Comparison of ENCODE assay signal across 1 cellular context in the genomic region with DNA sequence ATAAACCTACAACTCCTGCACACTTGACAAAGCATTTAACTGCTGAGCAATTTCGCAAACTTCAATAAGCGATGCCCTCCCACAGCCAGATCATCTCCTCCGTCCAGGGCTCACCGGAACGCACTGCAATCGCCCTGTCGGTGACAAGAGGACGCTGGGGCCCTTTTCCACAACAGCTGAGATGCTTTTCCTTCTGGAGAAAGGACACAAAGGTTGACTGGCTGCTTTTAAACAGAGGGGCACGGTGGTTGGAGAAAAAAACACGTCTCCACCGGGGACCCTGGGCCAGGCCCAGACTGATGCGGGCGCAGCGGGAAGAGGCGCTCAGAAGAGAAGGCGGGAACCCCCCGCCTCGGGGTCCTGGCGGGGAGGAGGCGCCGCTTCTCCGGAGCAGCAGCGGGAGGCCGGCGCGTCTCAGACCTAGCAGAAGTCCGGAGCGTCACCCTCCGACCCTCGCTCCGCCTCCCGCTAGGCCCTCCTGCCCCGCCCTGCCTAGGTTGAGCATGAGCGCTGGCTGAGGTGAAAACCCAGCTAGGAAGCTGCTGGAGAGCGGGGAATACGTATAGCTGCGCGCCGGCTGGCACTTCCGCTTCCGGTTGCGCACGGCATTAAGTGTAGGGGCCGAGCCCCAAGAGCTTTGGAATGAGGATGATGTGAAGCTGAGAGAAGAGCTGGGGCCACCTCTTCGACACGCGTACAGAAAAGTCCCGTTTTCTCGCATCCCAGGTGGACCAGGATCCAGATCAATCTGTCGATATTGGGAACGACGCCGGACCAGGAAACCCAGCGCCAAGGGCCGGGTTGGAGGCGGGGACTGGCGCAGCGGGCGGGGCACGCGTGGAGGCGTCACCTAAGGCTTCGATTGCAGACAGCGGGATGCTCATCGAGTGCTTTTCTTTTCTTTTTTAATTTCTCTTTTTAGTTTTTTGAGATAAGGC.
TF ChIP-seq lines count a peak whose summit lies in the region.

A gene (minus strand): TSS at position 564 of the 938 bp plus-strand sequence. CDS start 3,788 bp downstream, outside the sequence.

TF ChIP-seq in K562, 482 proteins besides CTCF, POLR2A, EP300 and RAD21 (continued from another document):
- TF ChIP-seq, protein P1, sequence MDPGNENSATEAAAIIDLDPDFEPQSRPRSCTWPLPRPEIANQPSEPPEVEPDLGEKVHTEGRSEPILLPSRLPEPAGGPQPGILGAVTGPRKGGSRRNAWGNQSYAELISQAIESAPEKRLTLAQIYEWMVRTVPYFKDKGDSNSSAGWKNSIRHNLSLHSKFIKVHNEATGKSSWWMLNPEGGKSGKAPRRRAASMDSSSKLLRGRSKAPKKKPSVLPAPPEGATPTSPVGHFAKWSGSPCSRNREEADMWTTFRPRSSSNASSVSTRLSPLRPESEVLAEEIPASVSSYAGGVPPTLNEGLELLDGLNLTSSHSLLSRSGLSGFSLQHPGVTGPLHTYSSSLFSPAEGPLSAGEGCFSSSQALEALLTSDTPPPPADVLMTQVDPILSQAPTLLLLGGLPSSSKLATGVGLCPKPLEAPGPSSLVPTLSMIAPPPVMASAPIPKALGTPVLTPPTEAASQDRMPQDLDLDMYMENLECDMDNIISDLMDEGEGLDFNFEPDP (CRISPR knock-in tag; IDR thresholded peaks at IDR 0.05) = no peak
- TF ChIP-seq ZBTB1 (CRISPR knock-in tag; IDR thresholded peaks at IDR 0.05; ENCODE audit: borderline replicate concordance, low read depth) (no peak; the same call in 1 of the 2 replicates), POLR2H (tag; IDR thresholded peaks at IDR 0.05; ENCODE audit: low read depth) (peak; percentile 67), SAFB2 (IDR thresholded peaks at IDR 0.05; ENCODE audit: borderline replicate concordance, low read depth, low read length, severe bottlenecking) (no peak), SMAD3 (CRISPR knock-in tag; conservative IDR thresholded peaks at IDR 0.05) (no peak), RFX5 (IDR thresholded peaks at IDR 0.05; ENCODE audit: low read depth, low read length) (no peak), MYBL2 (IDR thresholded peaks at IDR 0.05; ENCODE audit: low read depth) (no peak), MYBL2 (CRISPR knock-in tag; IDR thresholded peaks at IDR 0.05; ENCODE audit: borderline replicate concordance) (no peak), ZNF316 (IDR thresholded peaks at IDR 0.05) (no peak), MCM3 (IDR thresholded peaks at IDR 0.05) (no peak), CREBBP (IDR thresholded peaks at IDR 0.05; ENCODE audit: low read depth, low read length) (no peak), JUND (IDR thresholded peaks at IDR 0.05; ENCODE audit: borderline replicate concordance, low read depth, low read length) (peak; percentile 58; the same call in 1 of the 2 replicates), JUND (tag; IDR thresholded peaks at IDR 0.05; ENCODE audit: borderline replicate concordance, low read depth, low read length) (peak; percentile 62; the same call in 1 of the 3 replicates), BMI1 (IDR thresholded peaks at IDR 0.05; ENCODE audit: low read length) (no peak), STAT5B (CRISPR knock-in tag; IDR thresholded peaks at IDR 0.05) (no peak), CHD4 (IDR thresholded peaks at IDR 0.05; ENCODE audit: insufficient read depth, insufficient replicate concordance, low read depth, low read length, poor library complexity, severe bottlenecking) (no peak), ZNF146 (CRISPR knock-in tag; IDR thresholded peaks at IDR 0.05; ENCODE audit: unreplicated experiment) (no peak), SIN3B (IDR thresholded peaks at IDR 0.05; ENCODE audit: low read depth) (peak; percentile 80), SP2 (IDR thresholded peaks at IDR 0.05; ENCODE audit: extremely low read depth, low read depth, low read length, poor library complexity, severe bottlenecking) (no peak), ZNF766 (CRISPR knock-in tag; conservative IDR thresholded peaks at IDR 0.05) (no peak), ZNF431 (CRISPR knock-in tag; IDR thresholded peaks at IDR 0.05) (peak; percentile 54; the same call in 1 of the 2 replicates), FIP1L1 (IDR thresholded peaks at IDR 0.05; ENCODE audit: low read depth, low read length, poor library complexity, severe bottlenecking) (no peak), CBX2 (IDR thresholded peaks at IDR 0.05; ENCODE audit: insufficient read depth, low read length, poor library complexity, severe bottlenecking) (no peak), TRIM24 (IDR thresholded peaks at IDR 0.05) (peak in 1 of 2 experiments; percentile 97; a peak in 2 of 4 replicates), HNRNPK (IDR thresholded peaks at IDR 0.05; ENCODE audit: low read depth, low read length, poor library complexity, severe bottlenecking) (no peak), CREM (IDR thresholded peaks at IDR 0.05; ENCODE audit: low read depth) (peak; percentile 92), ZNF134 (CRISPR knock-in tag; conservative IDR thresholded peaks at IDR 0.05) (no peak), POLR2AphosphoS5 (IDR thresholded peaks at IDR 0.05; ENCODE audit: control insufficient read depth, insufficient read depth, low read depth, low read length) (0 out of 2 replicates have a peak, but pooled peaks have one; percentile 9), TAF9B (IDR thresholded peaks at IDR 0.05; ENCODE audit: partially characterized antibody) (peak; percentile 62), ZBTB7A (IDR thresholded peaks at IDR 0.05; ENCODE audit: borderline replicate concordance, control insufficient read depth, low read depth, low read length) (peak; percentile 99), SMAD1 (IDR thresholded peaks at IDR 0.05; ENCODE audit: low read depth, low read length, partially characterized antibody) (peak; percentile 71), ETV6 (IDR thresholded peaks at IDR 0.05; ENCODE audit: borderline replicate concordance in 1 of 2, low read depth in 2 of 2, low read length in 1 of 2) (peak; percentile 55 to 60; a peak in 2 of 4 replicates), ETV6 (CRISPR knock-in tag; IDR thresholded peaks at IDR 0.05; ENCODE audit: borderline replicate concordance) (no peak), FOS (IDR thresholded peaks at IDR 0.05; ENCODE audit: extremely low read depth, insufficient read length) (no peak), NCOR1 (IDR thresholded peaks at IDR 0.05) (no peak), PYGO2 (tag; IDR thresholded peaks at IDR 0.05) (no peak), ZNF445 (CRISPR knock-in tag; IDR thresholded peaks at IDR 0.05; ENCODE audit: low read depth) (no peak), ZNF551 (CRISPR knock-in tag; IDR thresholded peaks at IDR 0.05) (no peak), NFYB (IDR thresholded peaks at IDR 0.05; ENCODE audit: extremely low read depth, insufficient read length) (no peak), RBBP5 (IDR thresholded peaks at IDR 0.05; ENCODE audit: borderline replicate concordance, insufficient read depth, low read length, poor library complexity, severe bottlenecking) (peak; percentile 89)
- TF ChIP-seq, protein P2, sequence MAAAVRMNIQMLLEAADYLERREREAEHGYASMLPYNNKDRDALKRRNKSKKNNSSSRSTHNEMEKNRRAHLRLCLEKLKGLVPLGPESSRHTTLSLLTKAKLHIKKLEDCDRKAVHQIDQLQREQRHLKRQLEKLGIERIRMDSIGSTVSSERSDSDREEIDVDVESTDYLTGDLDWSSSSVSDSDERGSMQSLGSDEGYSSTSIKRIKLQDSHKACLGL (CRISPR knock-in tag; IDR thresholded peaks at IDR 0.05; ENCODE audit: borderline replicate concordance, poor library complexity, severe bottlenecking) = no peak
- TF ChIP-seq, protein P3, sequence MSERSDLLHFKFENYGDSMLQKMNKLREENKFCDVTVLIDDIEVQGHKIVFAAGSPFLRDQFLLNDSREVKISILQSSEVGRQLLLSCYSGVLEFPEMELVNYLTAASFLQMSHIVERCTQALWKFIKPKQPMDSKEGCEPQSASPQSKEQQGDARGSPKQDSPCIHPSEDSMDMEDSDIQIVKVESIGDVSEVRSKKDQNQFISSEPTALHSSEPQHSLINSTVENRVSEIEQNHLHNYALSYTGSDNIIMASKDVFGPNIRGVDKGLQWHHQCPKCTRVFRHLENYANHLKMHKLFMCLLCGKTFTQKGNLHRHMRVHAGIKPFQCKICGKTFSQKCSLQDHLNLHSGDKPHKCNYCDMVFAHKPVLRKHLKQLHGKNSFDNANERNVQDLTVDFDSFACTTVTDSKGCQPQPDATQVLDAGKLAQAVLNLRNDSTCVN (CRISPR knock-in tag; IDR thresholded peaks at IDR 0.05) = no peak
- TF ChIP-seq, protein P4, sequence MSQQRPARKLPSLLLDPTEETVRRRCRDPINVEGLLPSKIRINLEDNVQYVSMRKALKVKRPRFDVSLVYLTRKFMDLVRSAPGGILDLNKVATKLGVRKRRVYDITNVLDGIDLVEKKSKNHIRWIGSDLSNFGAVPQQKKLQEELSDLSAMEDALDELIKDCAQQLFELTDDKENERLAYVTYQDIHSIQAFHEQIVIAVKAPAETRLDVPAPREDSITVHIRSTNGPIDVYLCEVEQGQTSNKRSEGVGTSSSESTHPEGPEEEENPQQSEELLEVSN (IDR thresholded peaks at IDR 0.05; ENCODE audit: borderline replicate concordance in 1 of 2, extremely low read depth in 1 of 2, insufficient read depth in 1 of 2, insufficient read length in 1 of 2, low read depth in 1 of 2, low read length in 1 of 2, poor library complexity in 1 of 2, severe bottlenecking in 1 of 2) = peak; percentile 67 to 76
- TF ChIP-seq, protein P5, sequence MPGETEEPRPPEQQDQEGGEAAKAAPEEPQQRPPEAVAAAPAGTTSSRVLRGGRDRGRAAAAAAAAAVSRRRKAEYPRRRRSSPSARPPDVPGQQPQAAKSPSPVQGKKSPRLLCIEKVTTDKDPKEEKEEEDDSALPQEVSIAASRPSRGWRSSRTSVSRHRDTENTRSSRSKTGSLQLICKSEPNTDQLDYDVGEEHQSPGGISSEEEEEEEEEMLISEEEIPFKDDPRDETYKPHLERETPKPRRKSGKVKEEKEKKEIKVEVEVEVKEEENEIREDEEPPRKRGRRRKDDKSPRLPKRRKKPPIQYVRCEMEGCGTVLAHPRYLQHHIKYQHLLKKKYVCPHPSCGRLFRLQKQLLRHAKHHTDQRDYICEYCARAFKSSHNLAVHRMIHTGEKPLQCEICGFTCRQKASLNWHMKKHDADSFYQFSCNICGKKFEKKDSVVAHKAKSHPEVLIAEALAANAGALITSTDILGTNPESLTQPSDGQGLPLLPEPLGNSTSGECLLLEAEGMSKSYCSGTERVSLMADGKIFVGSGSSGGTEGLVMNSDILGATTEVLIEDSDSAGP (CRISPR knock-in tag; IDR thresholded peaks at IDR 0.05) = peak; percentile 43; the same call in 1 of the 2 replicates
- TF ChIP-seq, protein P6, sequence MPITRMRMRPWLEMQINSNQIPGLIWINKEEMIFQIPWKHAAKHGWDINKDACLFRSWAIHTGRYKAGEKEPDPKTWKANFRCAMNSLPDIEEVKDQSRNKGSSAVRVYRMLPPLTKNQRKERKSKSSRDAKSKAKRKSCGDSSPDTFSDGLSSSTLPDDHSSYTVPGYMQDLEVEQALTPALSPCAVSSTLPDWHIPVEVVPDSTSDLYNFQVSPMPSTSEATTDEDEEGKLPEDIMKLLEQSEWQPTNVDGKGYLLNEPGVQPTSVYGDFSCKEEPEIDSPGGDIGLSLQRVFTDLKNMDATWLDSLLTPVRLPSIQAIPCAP (CRISPR knock-in tag; IDR thresholded peaks at IDR 0.05; ENCODE audit: borderline replicate concordance) = no peak
- TF ChIP-seq, protein P7, sequence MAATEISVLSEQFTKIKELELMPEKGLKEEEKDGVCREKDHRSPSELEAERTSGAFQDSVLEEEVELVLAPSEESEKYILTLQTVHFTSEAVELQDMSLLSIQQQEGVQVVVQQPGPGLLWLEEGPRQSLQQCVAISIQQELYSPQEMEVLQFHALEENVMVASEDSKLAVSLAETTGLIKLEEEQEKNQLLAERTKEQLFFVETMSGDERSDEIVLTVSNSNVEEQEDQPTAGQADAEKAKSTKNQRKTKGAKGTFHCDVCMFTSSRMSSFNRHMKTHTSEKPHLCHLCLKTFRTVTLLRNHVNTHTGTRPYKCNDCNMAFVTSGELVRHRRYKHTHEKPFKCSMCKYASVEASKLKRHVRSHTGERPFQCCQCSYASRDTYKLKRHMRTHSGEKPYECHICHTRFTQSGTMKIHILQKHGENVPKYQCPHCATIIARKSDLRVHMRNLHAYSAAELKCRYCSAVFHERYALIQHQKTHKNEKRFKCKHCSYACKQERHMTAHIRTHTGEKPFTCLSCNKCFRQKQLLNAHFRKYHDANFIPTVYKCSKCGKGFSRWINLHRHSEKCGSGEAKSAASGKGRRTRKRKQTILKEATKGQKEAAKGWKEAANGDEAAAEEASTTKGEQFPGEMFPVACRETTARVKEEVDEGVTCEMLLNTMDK (IDR thresholded peaks at IDR 0.05; ENCODE audit: borderline replicate concordance, insufficient read depth, low read depth, low read length, poor library complexity, severe bottlenecking) = peak; percentile 16
